Comparison of ENCODE assay signal across 10 cellular contexts in the genomic region with DNA sequence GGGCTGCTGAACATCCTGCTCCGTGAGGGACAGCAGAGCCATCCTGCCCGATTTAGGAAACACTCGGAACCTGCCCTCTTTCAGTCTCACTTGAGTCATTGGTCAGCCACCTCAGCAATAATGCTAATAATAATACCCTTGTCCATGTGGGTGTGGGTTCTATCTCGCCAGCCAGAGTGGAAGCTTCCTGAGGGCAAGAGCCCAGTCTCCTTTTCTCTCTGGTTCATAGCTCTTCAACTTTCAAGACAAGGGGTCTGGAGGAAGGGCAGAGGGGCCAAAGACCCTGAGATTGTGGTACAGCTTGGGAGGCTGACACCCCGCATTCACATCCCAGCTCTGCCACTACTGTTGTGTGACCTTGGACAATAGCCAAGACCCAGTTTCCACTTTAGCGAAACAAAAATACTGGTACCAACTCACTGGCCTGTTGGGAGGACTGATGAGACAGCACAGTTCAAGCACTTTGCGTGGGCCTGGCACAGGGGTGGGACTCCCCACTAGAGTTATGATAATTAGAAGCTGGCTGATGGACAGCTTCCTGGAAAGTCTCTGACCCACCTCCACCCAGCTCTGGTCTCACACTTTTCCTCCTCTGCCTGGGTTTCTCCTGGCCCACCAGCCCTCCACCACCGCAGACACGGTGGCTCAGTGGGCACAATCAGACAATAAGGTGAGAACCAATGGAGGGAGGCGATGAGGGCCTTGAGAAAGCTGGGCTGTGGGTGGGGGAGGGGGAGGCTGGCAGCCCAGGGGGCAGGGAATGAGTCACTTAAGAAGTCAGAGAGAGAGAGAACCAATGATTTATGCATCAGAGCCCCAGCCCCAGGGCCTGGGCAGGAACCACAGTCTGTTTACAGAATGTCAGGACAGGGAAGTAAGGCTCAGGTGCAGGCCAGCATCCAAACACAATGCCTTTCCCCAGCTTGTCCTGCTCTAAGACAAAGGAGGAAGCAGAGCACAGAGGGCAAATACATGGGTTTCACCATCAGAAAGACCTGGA. TPM values are rescaled to one million over a fixed set of nuclear protein-coding genes. Genes with fewer than 3 reads are reported as not detected.
DNase-seq lines count a peak whose midpoint lies in the region; ATAC-seq lines count a peak whose summit lies in the region.
"Had no signal": no experiment of that assay in that cellular context is flagged by ENCODE, and none has a peak within 500 bp of the region (broad histone marks: within the 10 kb centered on the region; RNA-seq: fewer than 3 reads in every experiment).

No MANE protein-coding gene starts in this region.

- ATAC-seq in HG03457 (IDR thresholded peaks at IDR 0.05; ENCODE audit: unreplicated experiment) (no peak), HG03378 (IDR thresholded peaks at IDR 0.05; ENCODE audit: unreplicated experiment) (no peak)

- peak; percentile 42 for DNase-seq in DMS153 (lab: John Stamatoyannopoulos, UW)
- no peak for DNase-seq in DMS153 treated with DMSO at 0.1 percent for 48 hours (lab: John Stamatoyannopoulos, UW; ENCODE audit: unreplicated experiment)
- peak; percentile 81 for DNase-seq in RPMI7951 (ENCODE audit: low read depth)
- DNase-seq in renal cortical epithelial cell (ENCODE audit: low read depth) = peak; percentile 93
- no peak for DNase-seq in NK-92 treated with Interleukin-12 subunit alpha and Interleukin-12 subunit beta, amount 100 ng/mL, for 24 hours (lab: John Stamatoyannopoulos, UW)
- DNase-seq: 8988T had no signal

- 69 to 78% methylated on average over 10 of the region's 10 CpGs for WGBS in esophagus, 2 donors

- H3K4me3 ChIP-seq in esophagus (ENCODE audit: low read depth in 1 of 2, low read length in 2 of 2) = no peak overlapping the region

- H3K27ac ChIP-seq in esophagus (ENCODE audit: low read depth in 2 of 2, low read length in 1 of 2) = peak overlapping the region; percentile 65 to 74
- H3K27ac ChIP-seq: neutrophil had no signal

- H3K36me3 ChIP-seq in esophagus (ENCODE audit: control insufficient read depth in 2 of 2, insufficient read depth in 2 of 2, low read length in 1 of 2) = no peaks in the 10 kb centered on the region
- H3K36me3 ChIP-seq: neutrophil had no signal

- no peaks in the 10 kb centered on the region for H3K9me3 ChIP-seq in esophagus (ENCODE audit: control insufficient read depth in 2 of 2, insufficient read depth in 1 of 2, low read depth in 1 of 2, low read length in 1 of 2)
- H3K9me3 ChIP-seq: neutrophil had no signal

- H3K27me3 ChIP-seq in esophagus (ENCODE audit: control insufficient read depth in 1 of 2, insufficient read depth in 2 of 2, low read length in 2 of 2) = no peaks in the 10 kb centered on the region

- peaks cover 0 to 30% of the 10 kb centered on the region in 2 donors for H3K4me1 ChIP-seq in esophagus (ENCODE audit: control insufficient read depth in 2 of 2, insufficient read depth in 2 of 2, low read length in 1 of 2)

RNA-seq across cellular contexts. Expression of a gene that starts 9.6 kb away (rescaled TPM):
- total RNA-seq in RPMI7951 (2014; rRNA removed; shearing (Covaris generic)) = 0.98 and 1.2 TPM in 2 replicates
- polyA plus RNA-seq in esophagus = under 1 TPM; 0.36 to 0.39 TPM
- total RNA-seq in renal cortical epithelial cell = not detected in 2 replicates

RNA-seq across cellular contexts. Expression of a gene that starts 51.1 kb away (rescaled TPM):
- total RNA-seq in RPMI7951 (2014; rRNA removed; shearing (Covaris generic)) = 2.9 and 5.6 TPM in 2 replicates
- 1 to 10 TPM; 2.3 to 2.6 TPM for polyA plus RNA-seq in esophagus
- total RNA-seq in renal cortical epithelial cell = 4.0 and 4.3 TPM in 2 replicates

RNA-seq across cellular contexts. Expression of a gene that starts 56.5 kb away (rescaled TPM):
- total RNA-seq in RPMI7951 (2014; rRNA removed; shearing (Covaris generic)) = not detected in 2 replicates
- polyA plus RNA-seq in esophagus = not detected
- total RNA-seq in renal cortical epithelial cell = 0.30 TPM in 1 of 2 replicates, not detected in the other

Comparison
In these comparisons a context has a peak if more than half of its experiments do, and no peak if none do; other contexts are left out.
1. DNase-seq: peak in DMS153 (single experiment), RPMI7951 (single experiment) and renal cortical epithelial cell (single experiment); none in DMS153 treated with DMSO at 0.1 percent for 48 hours (single experiment) and NK-92 treated with Interleukin-12 subunit alpha and Interleukin-12 subunit beta, amount 100 ng/mL, for 24 hours (single experiment).